In genomic region chr1:226121587-226122400, GRCh38 we compare ENCODE assay signal across 7 cellular contexts. TPM values are rescaled to one million over a fixed set of nuclear protein-coding genes. Genes with fewer than 3 reads are reported as not detected.
DNase-seq lines count a peak whose midpoint lies in the region; ATAC-seq, FAIRE-seq and TF ChIP-seq lines count a peak whose summit lies in the region.

No MANE protein-coding gene starts in this region.

- peak; percentile 66 for ATAC-seq in HG02571 (IDR thresholded peaks at IDR 0.05; ENCODE audit: unreplicated experiment)

- DNase-seq in GM12891 (ENCODE audit: insufficient read length, low spot score) = peak; percentile 89
- peak; percentile 85 for DNase-seq in NB4 (ENCODE audit: low read depth)
- DNase-seq in T-helper 2 cell = peak; percentile 58 to 83 (median 69)
- peak; percentile 21 for DNase-seq in astrocyte of the spinal cord (ENCODE audit: low read depth, low spot score)
- DNase-seq in stimulated activated CD4-positive, alpha-beta T cell treated with anti-CD3 and anti-CD28 coated beads, Interleukin-12 subunit alpha, Interleukin-12 subunit beta, amount 100 ng/mL, for 4 hours = peak; percentile 74

- H3K9ac ChIP-seq in iPS-20b (ENCODE audit: low read depth, low read length) = peak overlapping the region; percentile 84; the same call in 1 of the 2 replicates

- H3K9me3 ChIP-seq in iPS-20b (ENCODE audit: insufficient read depth, low read depth, low read length) = no peaks in the 10 kb centered on the region

- peak; percentile 18 for TF ChIP-seq CTCF in NB4 (IDR thresholded peaks at IDR 0.05; ENCODE audit: low read depth, low read length)
- peak; percentile 49 for TF ChIP-seq CTCF in astrocyte of the spinal cord (IDR thresholded peaks at IDR 0.05; ENCODE audit: low read depth, low read length)

- FAIRE-seq in GM12891 (lab: Jason Lieb, UNC) = peak; percentile 61

- peaks cover 5% of the 10 kb centered on the region; the same call in 1 of the 2 replicates for H3K4me1 ChIP-seq in iPS-20b (ENCODE audit: insufficient read depth, low read length)

- in situ Hi-C loops in astrocyte of the spinal cord (cut with HindIII; ENCODE audit: low sequenced_read_pairs) = no loop called here

- TF ChIP-seq POLR2A in GM12891 (IDR thresholded peaks at IDR 0.05; ENCODE audit: low read depth, low read length) = no peak
- peak; percentile 23 for TF ChIP-seq POLR2A in NB4 (IDR thresholded peaks at IDR 0.05; ENCODE audit: extremely low read depth, insufficient read length)

- H3K4me3 ChIP-seq in NB4 (ENCODE audit: low read depth, low read length) (peak overlapping the region; percentile 47), astrocyte of the spinal cord (ENCODE audit: low read depth, low read length) (peak overlapping the region; percentile 53), iPS-20b (ENCODE audit: low read length) (peak overlapping the region; percentile 70)

- no peaks in the 10 kb centered on the region for H3K36me3 ChIP-seq in iPS-20b (ENCODE audit: insufficient read depth, low read depth, low read length)

- H3K27ac ChIP-seq in iPS-20b (ENCODE audit: low read length) = peak overlapping the region; percentile 90

- H3K27me3 ChIP-seq in iPS-20b (ENCODE audit: insufficient read depth, low read length) = peaks cover 23% of the 10 kb centered on the region

TF ChIP-seq in GM12891, 5 proteins besides CTCF, POLR2A, EP300 and RAD21:
- no peak for TF ChIP-seq POU2F2 (IDR thresholded peaks at IDR 0.05; ENCODE audit: low read depth, low read length)
- TF ChIP-seq POLR2AphosphoS5 (IDR thresholded peaks at IDR 0.05; ENCODE audit: low read depth, low read length) = peak; percentile 22; the same call in 1 of the 2 replicates
- no peak for TF ChIP-seq PAX5 (IDR thresholded peaks at IDR 0.05; ENCODE audit: insufficient read depth, low read length, severe bottlenecking)
- no peak for TF ChIP-seq TAF1 (IDR thresholded peaks at IDR 0.05; ENCODE audit: low read depth, low read length)
- no peak for TF ChIP-seq SPI1 (IDR thresholded peaks at IDR 0.05; ENCODE audit: low read depth, low read length)
TF ChIP-seq in GM12891: peak in this region for 1.

RNA-seq across cellular contexts. Expression of gene H3-3A, which starts 59.3 kb away (rescaled TPM):
- polyA plus RNA-seq in GM12891 (2012; ENCODE audit: low read depth, missing spikeins) = 237 TPM

Comparison
In these comparisons a context has a peak if more than half of its experiments do, and no peak if none do; other contexts are left out.
1. Peak in every context shown above with its lines: DNase-seq, ATAC-seq, H3K4me3 ChIP-seq and H3K27ac ChIP-seq.
2. DNase-seq: peak in every context shown above with its lines; median percentile 89 in GM12891; 85 in NB4; 74 in stimulated activated CD4-positive, alpha-beta T cell treated with anti-CD3 and anti-CD28 coated beads, Interleukin-12 subunit alpha, Interleukin-12 subunit beta, amount 100 ng/mL, for 4 hours; 69 in T-helper 2 cell; 21 in astrocyte of the spinal cord.